In genomic region chr14:105317546-105317945, GRCh38 we compare ENCODE assay signal across 9 cellular contexts. TPM values are rescaled to one million over a fixed set of nuclear protein-coding genes. Genes with fewer than 3 reads are reported as not detected.
A peak's percentile ranks its signal among the peaks of the same experiment; 100 is the strongest.
DNase-seq lines count a peak whose midpoint lies in the region; ATAC-seq lines count a peak whose summit lies in the region.
"Had no signal": no experiment of that assay in that cellular context is flagged by ENCODE, and none has a peak within 500 bp of the region (broad histone marks: within the 10 kb centered on the region; RNA-seq: fewer than 3 reads in every experiment).

No MANE protein-coding gene starts in this region.

- H3K4me1 ChIP-seq in adipocyte (ENCODE audit: control insufficient read depth, insufficient read depth, low read length) = peaks cover 36% of the 10 kb centered on the region

- H3K9ac ChIP-seq in adipocyte (ENCODE audit: low read length) = peak overlapping the region; percentile 76

- H3K27me3 ChIP-seq in adipocyte (replicated peaks; ENCODE audit: control insufficient read depth, insufficient read depth, low read length) = no peaks in the 10 kb centered on the region

- peak overlapping the region; percentile 92 for H3K27ac ChIP-seq in substantia nigra (ENCODE audit: low read depth, low read length, poor library complexity, severe bottlenecking)
- H3K27ac ChIP-seq: 22Rv1 had no signal

- ATAC-seq in GM19397 (IDR thresholded peaks at IDR 0.05; ENCODE audit: unreplicated experiment) (no peak), HG03354 (IDR thresholded peaks at IDR 0.05; ENCODE audit: poor library complexity, severe bottlenecking, unreplicated experiment) (no peak)

- peak overlapping the region; percentile 71 for H3K4me3 ChIP-seq in adipocyte (ENCODE audit: low read length)

- no peaks in the 10 kb centered on the region for H3K36me3 ChIP-seq in adipocyte (ENCODE audit: control insufficient read depth, insufficient read depth, low read length, severe bottlenecking)

- DNase-seq in NCI-H1694 treated with DMSO at 0.1 percent for 48 hours (lab: John Stamatoyannopoulos, UW) (peak; percentile 42), NCI-H1694 (lab: John Stamatoyannopoulos, UW) (no peak), adipocyte (ENCODE audit: low read depth) (peak; percentile 38), kidney glomerular epithelial cell (lab: John Stamatoyannopoulos, UW) (peak; percentile 42), substantia nigra (lab: John Stamatoyannopoulos, UW) (peak in 26 of 49 donors; percentile 17 to 75 (median 48)), occipital lobe (lab: John Stamatoyannopoulos, UW) (no peak)

- no peaks in the 10 kb centered on the region for H3K9me3 ChIP-seq in adipocyte (ENCODE audit: control insufficient read depth, low read length)

RNA-seq across cellular contexts. Expression of gene PACS2, which starts 3.0 kb away (rescaled TPM):
- 75.8 TPM for total RNA-seq in occipital lobe

RNA-seq across cellular contexts. Expression of gene BRF1, which starts 16.7 kb away (rescaled TPM):
- total RNA-seq in occipital lobe = 61.1 TPM

Comparison
In these comparisons a context has a peak if more than half of its experiments do, and no peak if none do; other contexts are left out.
1. DNase-seq: peak in NCI-H1694 treated with DMSO at 0.1 percent for 48 hours (single experiment), adipocyte (single experiment), kidney glomerular epithelial cell (single experiment) and substantia nigra (26 of 49); none in NCI-H1694 (single experiment) and occipital lobe (single experiment).